18 cellular contexts compared by ENCODE assay signal in genomic region chr6:154498340-154498934, GRCh38. TPM values are rescaled to one million over a fixed set of nuclear protein-coding genes. Genes with fewer than 3 reads are reported as not detected.
A peak's percentile ranks its signal among the peaks of the same experiment; 100 is the strongest.
DNase-seq lines count a peak whose midpoint lies in the region; ATAC-seq, FAIRE-seq and TF ChIP-seq lines count a peak whose summit lies in the region.
"Had no signal": no experiment of that assay in that cellular context is flagged by ENCODE, and none has a peak within 500 bp of the region (broad histone marks: within the 10 kb centered on the region; RNA-seq: fewer than 3 reads in every experiment).

No MANE protein-coding gene starts in this region.

- TF ChIP-seq POLR2A in right lobe of liver (IDR thresholded peaks at IDR 0.05): no peak

- H3K4me1 Mint-ChIP-seq in activated T-helper 2 cell treated with anti-CD3 and anti-CD28 coated beads, Interferon-gamma antibody, Interleukin-2, Interleukin-4, amounts not matched to agents 10 μg/mL and 5 μg/mL and 100 μg/mL, durations not matched to agents 14 hours and 24 hours and 36 hours (ENCODE audit: low read depth): peaks cover 6% of the 10 kb centered on the region

- peaks cover 0 to 32% (median 5%) of the 10 kb centered on the region in 4 donors for H3K4me1 ChIP-seq in right lobe of liver

- H3K27me3 Mint-ChIP-seq in activated T-helper 2 cell treated with anti-CD3 and anti-CD28 coated beads, Interferon-gamma antibody, Interleukin-2, Interleukin-4, amounts not matched to agents 10 μg/mL and 5 μg/mL and 100 μg/mL, durations not matched to agents 14 hours and 24 hours and 36 hours (ENCODE audit: low read depth): peaks cover 8% of the 10 kb centered on the region

- intact Hi-C loops in dorsolateral prefrontal cortex (cut with DNase I) (no loop called here), right lobe of liver (cut with DNase I) (no loop called here)
- intact Hi-C loops in activated T-helper 2 cell treated with anti-CD3 and anti-CD28 coated beads, Interferon-gamma antibody, Interleukin-2, Interleukin-4, amounts not matched to agents 10 μg/mL and 5 μg/mL and 100 μg/mL, durations not matched to agents 14 hours and 24 hours and 36 hours (cut with micrococcal nuclease): no loop called here

- H3K27ac ChIP-seq in angular gyrus (ENCODE audit: low read depth, low read length) (peak overlapping the region; percentile 34), dorsolateral prefrontal cortex (peak overlapping the region in 49 of 59 donors; percentile 63 to 98 (median 93)), right lobe of liver (peak overlapping the region in 1 of 3 donors; percentile 9)

- H3K4me3 ChIP-seq in dorsolateral prefrontal cortex (no peak overlapping the region), right lobe of liver (no peak overlapping the region)

- H3K27me3 ChIP-seq in dorsolateral prefrontal cortex (no peaks in the 10 kb centered on the region), right lobe of liver (no peaks in the 10 kb centered on the region)

- H3K9me3 Mint-ChIP-seq in activated T-helper 2 cell treated with anti-CD3 and anti-CD28 coated beads, Interferon-gamma antibody, Interleukin-2, Interleukin-4, amounts not matched to agents 10 μg/mL and 5 μg/mL and 100 μg/mL, durations not matched to agents 14 hours and 24 hours and 36 hours: no peaks in the 10 kb centered on the region
- H3K9me3 Mint-ChIP-seq: CD14-positive monocyte; CD8-positive, alpha-beta T cell had no signal

- no peak overlapping the region for H3K4me3 Mint-ChIP-seq in activated T-helper 2 cell treated with anti-CD3 and anti-CD28 coated beads, Interferon-gamma antibody, Interleukin-2, Interleukin-4, amounts not matched to agents 10 μg/mL and 5 μg/mL and 100 μg/mL, durations not matched to agents 14 hours and 24 hours and 36 hours (ENCODE audit: low read depth)
- H3K4me3 Mint-ChIP-seq: CD14-positive monocyte; CD8-positive, alpha-beta T cell had no signal

- no peak for FAIRE-seq in urothelium cell line (lab: Jason Lieb, UNC)
- FAIRE-seq: D721Med, G401.6, GM12891, H1 had no signal

- H3K9me3 ChIP-seq in right lobe of liver: no peaks in the 10 kb centered on the region

- TF ChIP-seq CTCF in dorsolateral prefrontal cortex (IDR thresholded peaks at IDR 0.05 in 54 of 56, conservative IDR thresholded peaks at IDR 0.05 in 2 of 56; ENCODE audit: low read depth in 1 of 56, partially characterized antibody in 56 of 56): no peak
- TF ChIP-seq CTCF in right lobe of liver (IDR thresholded peaks at IDR 0.05): no peak

- no peak for DNase-seq in dorsolateral prefrontal cortex
- no peak for DNase-seq in right lobe of liver
- DNase-seq in NCI-H2029 treated with DMSO at 0.1 percent for 48 hours (lab: John Stamatoyannopoulos, UW): no peak
- no peak for DNase-seq in HPDE6-E6E7 (ENCODE audit: extremely low spot score)
- DNase-seq in urothelium cell line (ENCODE audit: low spot score): no peak
- DNase-seq in activated T-helper 2 cell treated with anti-CD3 and anti-CD28 coated beads, Interferon-gamma antibody, Interleukin-2, Interleukin-4, amounts not matched to agents 10 μg/mL and 5 μg/mL and 100 μg/mL, durations not matched to agents 14 hours and 24 hours and 36 hours (ENCODE audit: low spot score): no peak
- DNase-seq: CD8-positive, alpha-beta T cell; COR-L47; DMS153; DMS79 treated with DMSO at 0.1 percent for 48 hours; EL; HCEC 1CT had no signal

- peak; percentile 20 to 33 (median 26) for ATAC-seq in right lobe of liver
- ATAC-seq: CD8-positive, alpha-beta T cell had no signal

- no peaks in the 10 kb centered on the region for H3K36me3 Mint-ChIP-seq in activated T-helper 2 cell treated with anti-CD3 and anti-CD28 coated beads, Interferon-gamma antibody, Interleukin-2, Interleukin-4, amounts not matched to agents 10 μg/mL and 5 μg/mL and 100 μg/mL, durations not matched to agents 14 hours and 24 hours and 36 hours (ENCODE audit: low read depth)
- H3K36me3 Mint-ChIP-seq: CD14-positive monocyte; CD8-positive, alpha-beta T cell had no signal

- 36% methylated on average over 5 of the region's 6 CpGs for WGBS in right lobe of liver (ENCODE audit: insufficient coverage, low coverage, low lambda C conversion rate, missing lambda C conversion rate)

- H3K27ac Mint-ChIP-seq in activated T-helper 2 cell treated with anti-CD3 and anti-CD28 coated beads, Interferon-gamma antibody, Interleukin-2, Interleukin-4, amounts not matched to agents 10 μg/mL and 5 μg/mL and 100 μg/mL, durations not matched to agents 14 hours and 24 hours and 36 hours: no peak overlapping the region
- H3K27ac Mint-ChIP-seq: CD14-positive monocyte; CD8-positive, alpha-beta T cell had no signal

- no peaks in the 10 kb centered on the region for H3K36me3 ChIP-seq in right lobe of liver

RNA-seq across cellular contexts. Expression of gene CNKSR3, which starts 12.0 kb away (rescaled TPM):
- total RNA-seq in dorsolateral prefrontal cortex (10 to 100 TPM in 102 of 120 experiments, 1 to 10 TPM in 18; 7.3 to 35.6 (median 15.0) TPM), right lobe of liver (10 to 100 TPM; 19.8 to 43.4 (median 26.9) TPM)
- 0.09 and 0.11 TPM in 2 replicates for total RNA-seq in activated T-helper 2 cell treated with anti-CD3 and anti-CD28 coated beads, Interferon-gamma antibody, Interleukin-2, Interleukin-4, amounts not matched to agents 10 μg/mL and 5 μg/mL and 100 μg/mL, durations not matched to agents 14 hours and 24 hours and 36 hours
- total RNA-seq: CD8-positive, alpha-beta T cell had no signal
